In the genomic region with DNA sequence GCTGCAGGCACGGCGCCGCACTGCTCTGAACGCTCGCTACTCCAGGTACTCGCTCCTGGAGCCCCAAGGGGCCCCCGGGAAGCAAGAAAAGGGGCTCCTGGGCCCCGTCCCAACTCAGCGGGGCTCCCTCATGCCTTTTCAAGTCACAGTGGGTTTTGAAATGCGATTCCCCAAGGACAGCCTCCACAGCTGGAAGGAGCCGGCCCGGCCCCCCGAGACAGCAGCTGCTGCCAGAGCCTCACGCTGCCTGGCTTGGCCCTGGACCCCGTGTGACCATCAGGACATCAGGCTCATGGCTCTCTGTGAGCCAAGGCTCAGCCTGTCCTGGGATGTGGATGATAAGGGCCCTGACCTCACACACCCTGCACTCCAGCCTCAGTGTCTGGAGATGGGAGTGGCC, we compare ENCODE assay signal across 25 cellular contexts.
DNase-seq lines count a peak whose midpoint lies in the region; ATAC-seq, FAIRE-seq and TF ChIP-seq lines count a peak whose summit lies in the region.
"Had no signal": no experiment of that assay in that cellular context is flagged by ENCODE, and none has a peak within 500 bp of the region (broad histone marks: within the 10 kb centered on the region; RNA-seq: fewer than 3 reads in every experiment).

No MANE protein-coding gene starts in this region.

- H3K4me1 ChIP-seq in right atrium auricular region (peaks cover 0 to 9% of the 10 kb centered on the region in 2 donors), K562 (replicated peaks in 1 of 2; ENCODE audit: control insufficient read depth in 2 of 2, insufficient read depth in 2 of 2, low read length in 2 of 2) (peaks cover 0 to 69% of the 10 kb centered on the region in 2 experiments; a peak in 2 of 5 replicates), right cardiac atrium (ENCODE audit: control insufficient read depth, insufficient read depth, low read length) (no peaks in the 10 kb centered on the region), PC-3 (ENCODE audit: insufficient read depth, low read length) (no peaks in the 10 kb centered on the region)
- H3K4me1 ChIP-seq: Peyer's patch had no signal

- BruUV-seq in K562 (replicated peaks; lab: Mats Ljungman, UMichigan) (no TSS peak), PC-3 (replicated peaks; lab: Mats Ljungman, UMichigan) (no TSS peak)

- H3K4me2 ChIP-seq in K562 (ENCODE audit: insufficient read depth, low read length) (no peak overlapping the region), PC-3 (ENCODE audit: low read length) (no peak overlapping the region)

- no peak for TF ChIP-seq RAD21 in K562 (CRISPR knock-in tag; conservative IDR thresholded peaks at IDR 0.05 in 1 of 2, IDR thresholded peaks at IDR 0.05 in 1 of 2)

- peaks cover 0 to under 1% of the 10 kb centered on the region in 2 donors for H3K9me3 ChIP-seq in right atrium auricular region
- no peaks in the 10 kb centered on the region for H3K9me3 ChIP-seq in K562 (replicated peaks; ENCODE audit: control insufficient read depth, insufficient read depth, low read depth, low read length)
- no peaks in the 10 kb centered on the region for H3K9me3 ChIP-seq in right cardiac atrium (ENCODE audit: control insufficient read depth, low read length)
- no peaks in the 10 kb centered on the region for H3K9me3 ChIP-seq in PC-3 (ENCODE audit: low read length)
- H3K9me3 ChIP-seq: Peyer's patch had no signal

- H3K79me2 ChIP-seq in K562 (ENCODE audit: control insufficient read depth, insufficient read depth, low read length) (no peaks in the 10 kb centered on the region), PC-3 (ENCODE audit: low read length) (no peaks in the 10 kb centered on the region)

- no peak overlapping the region for H3K27ac ChIP-seq in right atrium auricular region
- H3K27ac ChIP-seq in K562 (ENCODE audit: extremely low read depth, low read depth, low read length), result no peak overlapping the region
- no peak overlapping the region for H3K27ac ChIP-seq in right cardiac atrium (ENCODE audit: low read length)
- no peak overlapping the region for H3K27ac ChIP-seq in caudate nucleus (ENCODE audit: low read depth, low read length)
- no peak overlapping the region for H3K27ac ChIP-seq in PC-3 (ENCODE audit: low read length)
- H3K27ac ChIP-seq: C4-2B, Peyer's patch had no signal

- CTCF ChIA-PET in K562 (lab: Yijun Ruan, JAX; ENCODE audit: low intra/inter-chr PET ratio) (no interaction called here), PC-3 (lab: Charles Lee) (no interaction called here)

- DNase-seq in Right ventricle myocardium inferior (ENCODE audit: missing footprints) (peak; percentile 63), right atrium auricular region (ENCODE audit: low spot score) (no peak), K562 (ENCODE audit: extremely low read depth in 1 of 4, low spot score in 3 of 4) (peak in 3 of 4 experiments; percentile 45 to 48 (median 47)), right cardiac atrium (peak; percentile 19 to 82 (median 78)), caudate nucleus (lab: John Stamatoyannopoulos, UW) (no peak), PC-3 (no peak)
- DNase-seq: 8988T; Calu3; DMS153; GOT3; HCEC 1CT; Kasumi-1; NCI-H1048; NCI-H1417 treated with DMSO at 0.1 percent for 48 hours; NCI-H187 treated with DMSO at 0.1 percent for 48 hours; NCI-H345; NCI-H524; NCI-H774; NK-92 treated with Interleukin-12 subunit alpha and Interleukin-12 subunit beta, amount 100 ng/mL, for 24 hours; Peyer's patch had no signal

- in situ Hi-C loops in K562 (cut with MboI), result no loop called here

- intact Hi-C loops in Right ventricle myocardium inferior (cut with DNase I), result no loop called here
- intact Hi-C loops in K562 (cut with micrococcal nuclease), result no loop called here
- intact Hi-C loops in right cardiac atrium (cut with DNase I), result no loop called here
- intact Hi-C loops in PC-3 (cut with micrococcal nuclease), result no loop called here

- H3K36me3 ChIP-seq in right atrium auricular region (no peaks in the 10 kb centered on the region), K562 (ENCODE audit: control insufficient read depth, insufficient read depth, low read length) (no peaks in the 10 kb centered on the region), PC-3 (ENCODE audit: low read depth, low read length) (no peaks in the 10 kb centered on the region)

- TF ChIP-seq EP300 in K562 (IDR thresholded peaks at IDR 0.05; ENCODE audit: low read length), result no peak

- H3K4me3 ChIP-seq in right atrium auricular region (no peak overlapping the region), K562 (no peak overlapping the region), right cardiac atrium (ENCODE audit: low read length) (no peak overlapping the region), PC-3 (ENCODE audit: low read length) (no peak overlapping the region)
- H3K4me3 ChIP-seq: Peyer's patch had no signal

- no peak for TF ChIP-seq CTCF in right atrium auricular region (IDR thresholded peaks at IDR 0.05)
- TF ChIP-seq CTCF in K562 (IDR thresholded peaks at IDR 0.05 in 2 of 3, conservative IDR thresholded peaks at IDR 0.05 in 1 of 3; ENCODE audit: insufficient read depth in 2 of 3, low read depth in 1 of 3, low read length in 3 of 3), result no peak
- TF ChIP-seq CTCF in PC-3 (conservative IDR thresholded peaks at IDR 0.05; ENCODE audit: low read depth, low read length), result no peak

- no peak overlapping the region for H2AFZ ChIP-seq in K562 (ENCODE audit: low read depth, low read length)
- H2AFZ ChIP-seq in PC-3 (ENCODE audit: low read length), result no peak overlapping the region

- H4K20me1 ChIP-seq in K562 (replicated peaks; ENCODE audit: control insufficient read depth, insufficient read depth, low read length), result peaks cover 35% of the 10 kb centered on the region
- H4K20me1 ChIP-seq in PC-3 (ENCODE audit: low read length), result no peaks in the 10 kb centered on the region

- TF ChIP-seq POLR2A in K562 (conservative IDR thresholded peaks at IDR 0.05), result no peak

- 3% methylated on average over 15 of the region's 15 CpGs for WGBS in K562 (ENCODE audit: insufficient coverage, low coverage, missing lambda C conversion rate)
- WGBS in right cardiac atrium, result 72% methylated on average over 15 of the region's 15 CpGs

- H3K9ac ChIP-seq in K562 (ENCODE audit: insufficient read depth in 1 of 2, low read depth in 2 of 2, low read length in 2 of 2), result no peak overlapping the region
- no peak overlapping the region for H3K9ac ChIP-seq in PC-3 (ENCODE audit: low read length)

- no peaks in the 10 kb centered on the region for H3F3A ChIP-seq in PC-3 (ENCODE audit: low read length, unreplicated experiment)

- POLR2A ChIA-PET in K562 (lab: Yijun Ruan, JAX), result interaction anchor here (0.6 to 1.2 kb wide), 2 partner anchors 12 to 67 kb away, joined by 3 to 4 read pairs; no protein-coding TSS in a partner anchor
- POLR2A ChIA-PET in PC-3 (lab: Charles Lee; ENCODE audit: unreplicated experiment), result no interaction called here

- ATAC-seq in Right ventricle myocardium inferior (peak; percentile 87), K562 (peak; percentile 62), right cardiac atrium (peak; percentile 15 to 56), HG03432 (IDR thresholded peaks at IDR 0.05; ENCODE audit: unreplicated experiment) (no peak), PC-3 (no peak)

- H3K27me3 ChIP-seq in right atrium auricular region (no peaks in the 10 kb centered on the region), K562 (ENCODE audit: control insufficient read depth in 2 of 2, insufficient read depth in 2 of 2, low read length in 2 of 2) (peaks cover 18 to 81% of the 10 kb centered on the region in 2 experiments; a peak in 4 of 5 replicates), right cardiac atrium (ENCODE audit: control insufficient read depth, insufficient read depth) (no peaks in the 10 kb centered on the region), PC-3 (ENCODE audit: low read length) (no peaks in the 10 kb centered on the region)
- H3K27me3 ChIP-seq: Peyer's patch had no signal

- FAIRE-seq in K562 (lab: Jason Lieb, UNC), result no peak
- FAIRE-seq: G401.6, GM12892, GM18507 had no signal

- H3K9me2 ChIP-seq in PC-3 (replicated peaks; ENCODE audit: low read length), result no peaks in the 10 kb centered on the region

- no peaks in the 10 kb centered on the region for H3K9me1 ChIP-seq in K562 (ENCODE audit: control insufficient read depth, insufficient read depth, low read length)

TF ChIP-seq in K562, 482 proteins besides CTCF, POLR2A, EP300 and RAD21:
- TF ChIP-seq CBFA2T3 (IDR thresholded peaks at IDR 0.05) (0 out of 2 replicates have a peak, but pooled peaks have one; percentile 12), CBFA2T2 (conservative IDR thresholded peaks at IDR 0.05) (0 out of 2 replicates have a peak, but pooled peaks have one; percentile 4), CEBPG (CRISPR knock-in tag; IDR thresholded peaks at IDR 0.05) (no peak), CEBPG (tag; conservative IDR thresholded peaks at IDR 0.05 in 1 of 2, IDR thresholded peaks at IDR 0.05 in 1 of 2) (no peak), ZNF324 (CRISPR knock-in tag; IDR thresholded peaks at IDR 0.05) (no peak)

Comparison
In these comparisons a context has a peak if more than half of its experiments do, and no peak if none do; other contexts are left out.
1. DNase-seq: peak in Right ventricle myocardium inferior (single experiment), K562 (3 of 4) and right cardiac atrium (3 of 3); none in right atrium auricular region (single experiment), caudate nucleus (0 of 61) and PC-3 (single experiment).
2. ATAC-seq: peak in Right ventricle myocardium inferior (single experiment), K562 (single experiment) and right cardiac atrium (2 of 2); none in HG03432 (single experiment) and PC-3 (single experiment).